Comparison of ENCODE assay signal across 8 cellular contexts in the genomic region with DNA sequence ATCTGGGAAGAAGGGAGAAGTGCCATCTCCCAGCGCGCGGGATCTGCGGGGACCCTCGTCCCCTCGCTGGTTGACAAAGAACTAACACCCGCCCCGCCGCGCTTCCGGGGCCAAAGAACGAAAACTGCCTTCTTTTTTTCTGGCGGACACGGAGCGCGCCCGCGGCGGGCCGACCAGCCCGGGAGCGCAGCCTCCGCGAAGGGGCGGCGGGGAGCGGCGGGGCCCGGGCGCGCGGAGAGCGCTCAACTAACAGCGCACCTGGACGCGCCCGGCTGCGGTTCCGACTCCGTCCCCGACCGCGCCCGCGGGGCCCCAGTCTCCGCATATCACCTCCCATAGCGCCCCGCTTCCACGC. TPM values are rescaled to one million over a fixed set of nuclear protein-coding genes. Genes with fewer than 3 reads are reported as not detected.
DNase-seq lines count a peak whose midpoint lies in the region; ATAC-seq and TF ChIP-seq lines count a peak whose summit lies in the region.

No MANE protein-coding gene starts in this region.

- H3K4me1 Mint-ChIP-seq in activated CD4-positive, alpha-beta T cell treated with anti-CD3 and anti-CD28 coated beads for 36 hours, result peaks cover 13% of the 10 kb centered on the region
- peaks cover 18% of the 10 kb centered on the region for H3K4me1 Mint-ChIP-seq in brain

- H3K4me3 ChIP-seq in lower leg skin (ENCODE audit: low read depth, poor library complexity, severe bottlenecking) (peak overlapping the region; percentile 90), vagina (peak overlapping the region; percentile 78 to 89)

- no peaks in the 10 kb centered on the region for H3K27me3 ChIP-seq in vagina

- H3K4me1 ChIP-seq in vagina, result peaks cover 61% of the 10 kb centered on the region

- no peaks in the 10 kb centered on the region for H3K36me3 ChIP-seq in vagina

- intact Hi-C loops in activated CD4-positive, alpha-beta T cell treated with anti-CD3 and anti-CD28 coated beads for 36 hours (cut with DNase I, micrococcal nuclease), result no loop called here
- intact Hi-C loops in lower leg skin (cut with DNase I; ENCODE audit: low total_unique reads) (no loop called here), vagina (cut with DNase I) (no loop called here)

- no peak overlapping the region for H3K27ac Mint-ChIP-seq in activated CD4-positive, alpha-beta T cell treated with anti-CD3 and anti-CD28 coated beads for 36 hours
- peak overlapping the region in 2 of 5 experiments; percentile 31 to 48 for H3K27ac Mint-ChIP-seq in brain

- no peaks in the 10 kb centered on the region for H3K9me3 ChIP-seq in vagina

- ATAC-seq in activated CD4-positive, alpha-beta T cell treated with anti-CD3 and anti-CD28 coated beads for 36 hours, result peak; percentile 37
- peak; percentile 4 for ATAC-seq in HG03521 (IDR thresholded peaks at IDR 0.05; ENCODE audit: unreplicated experiment)

- CTCF ChIA-PET in activated CD4-positive, alpha-beta T cell treated with anti-CD3 and anti-CD28 coated beads for 36 hours (lab: Charles Lee), result interaction anchor here (0.9 kb wide), 1 partner anchor 43 kb away, joined by 3 read pairs; no protein-coding TSS in a partner anchor

- TF ChIP-seq POLR2A in lower leg skin (IDR thresholded peaks at IDR 0.05) (no peak), vagina (IDR thresholded peaks at IDR 0.05) (no peak)

- peak overlapping the region; percentile 44 for H3K4me3 Mint-ChIP-seq in activated CD4-positive, alpha-beta T cell treated with anti-CD3 and anti-CD28 coated beads for 36 hours
- peak overlapping the region; percentile 80 to 88 (median 86) for H3K4me3 Mint-ChIP-seq in brain

- H3K9me3 Mint-ChIP-seq in activated CD4-positive, alpha-beta T cell treated with anti-CD3 and anti-CD28 coated beads for 36 hours (ENCODE audit: low read depth), result no peaks in the 10 kb centered on the region
- peaks cover 0 to 2% (median 0%) of the 10 kb centered on the region in 5 experiments for H3K9me3 Mint-ChIP-seq in brain

- H3K27me3 Mint-ChIP-seq in activated CD4-positive, alpha-beta T cell treated with anti-CD3 and anti-CD28 coated beads for 36 hours, result peaks cover 50% of the 10 kb centered on the region
- peaks cover 65% of the 10 kb centered on the region for H3K27me3 Mint-ChIP-seq in brain

- peak overlapping the region; percentile 94 for H3K27ac ChIP-seq in vagina

- no peak for TF ChIP-seq CTCF in brain (conservative IDR thresholded peaks at IDR 0.05)
- no peak for TF ChIP-seq CTCF in lower leg skin (IDR thresholded peaks at IDR 0.05)
- TF ChIP-seq CTCF in vagina (IDR thresholded peaks at IDR 0.05), result no peak

- 1 to 3% methylated on average over 12 to 49 of the region's 49 CpGs for WGBS in lower leg skin, 2 donors

- DNase-seq in activated CD4-positive, alpha-beta T cell treated with anti-CD3 and anti-CD28 coated beads for 36 hours, result no peak
- DNase-seq in activated CD4-positive, alpha-beta T cell treated with anti-CD3 and anti-CD28 coated beads for 4 hours, result no peak
- peak in 1 of 2 donors; percentile 86 for DNase-seq in lower leg skin (ENCODE audit: low spot score in 2 of 2)
- DNase-seq in vagina (ENCODE audit: extremely low spot score in 2 of 2), result no peak
- DNase-seq in stimulated activated CD4-positive, alpha-beta T cell treated with anti-CD3 and anti-CD28 coated beads, Interleukin-2, amount 100 ng/mL, for 48 hours, result no peak
- no peak for DNase-seq in stimulated activated naive CD4-positive, alpha-beta T cell (lab: John Stamatoyannopoulos, UW)

- POLR2A ChIA-PET in activated CD4-positive, alpha-beta T cell treated with anti-CD3 and anti-CD28 coated beads for 36 hours (lab: Charles Lee), result no interaction called here

- no peaks in the 10 kb centered on the region for H3K36me3 Mint-ChIP-seq in activated CD4-positive, alpha-beta T cell treated with anti-CD3 and anti-CD28 coated beads for 36 hours (ENCODE audit: low read depth)
- no peaks in the 10 kb centered on the region for H3K36me3 Mint-ChIP-seq in brain

RNA-seq across cellular contexts. Expression of gene PDLIM1, which starts 0.4 kb away (rescaled TPM):
- total RNA-seq in activated CD4-positive, alpha-beta T cell treated with anti-CD3 and anti-CD28 coated beads for 36 hours, result under 1 TPM; 0.34 to 0.53 TPM
- 112 TPM for polyA plus RNA-seq in brain (ENCODE audit: insufficient read depth, low read depth, low replicate concordance)
- 10 to 100 TPM; 46.3 to 85.0 (median 61.4) TPM for total RNA-seq in lower leg skin
- total RNA-seq in vagina, result 181 TPM

Comparison
In these comparisons a context has a peak if more than half of its experiments do, and no peak if none do; other contexts are left out.
1. RNA of gene PDLIM1, which starts 0.4 kb away (total RNA-seq): 181 TPM in vagina (single experiment) and 46.3 to 85.0 TPM in lower leg skin; 0.34 to 0.53 TPM in activated CD4-positive, alpha-beta T cell treated with anti-CD3 and anti-CD28 coated beads for 36 hours; every median in the first group is over 10 times any median in the second.